In the genomic region with DNA sequence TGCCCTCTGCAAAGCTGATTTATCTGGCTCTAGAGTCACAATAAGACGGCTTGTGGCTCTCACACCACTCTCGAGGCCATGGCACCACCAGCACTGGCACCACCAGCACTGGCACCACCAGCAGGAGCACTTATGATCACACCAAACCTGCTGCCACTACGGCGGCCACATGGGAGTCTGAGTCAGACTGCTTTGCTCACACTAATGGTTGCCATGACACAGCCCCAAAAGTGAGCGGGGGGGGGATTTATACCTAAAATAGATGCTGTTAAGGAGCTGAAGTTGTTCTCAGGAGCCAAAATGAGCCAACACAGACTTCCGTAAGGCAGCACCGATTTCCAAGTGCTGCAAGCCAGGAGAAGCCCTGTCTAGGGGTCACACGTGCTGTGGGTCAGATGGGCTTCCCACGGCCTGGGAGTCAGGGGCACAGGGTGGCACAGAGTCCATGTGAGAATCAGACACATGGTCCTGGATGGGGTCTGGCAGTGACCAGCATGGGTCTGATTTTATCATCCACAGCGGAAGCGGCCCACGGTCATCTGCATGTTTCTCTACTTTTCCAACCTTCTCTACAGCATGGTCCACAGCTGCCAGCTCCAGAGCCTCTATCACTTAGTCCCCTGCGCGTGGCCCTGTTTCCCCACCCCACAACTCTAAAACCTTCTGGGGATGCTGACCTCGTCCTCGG, we compare ENCODE assay signal across 11 cellular contexts. TPM values are rescaled to one million over a fixed set of nuclear protein-coding genes. Genes with fewer than 3 reads are reported as not detected.
DNase-seq lines count a peak whose midpoint lies in the region; ATAC-seq and TF ChIP-seq lines count a peak whose summit lies in the region.
"Had no signal": no experiment of that assay in that cellular context is flagged by ENCODE, and none has a peak within 500 bp of the region (broad histone marks: within the 10 kb centered on the region; RNA-seq: fewer than 3 reads in every experiment).

No MANE protein-coding gene starts in this region.

- ATAC-seq in Right ventricle myocardium inferior: peak; percentile 33
- ATAC-seq in naive thymus-derived CD8-positive, alpha-beta T cell: no peak
- no peak for ATAC-seq in GM21723 (IDR thresholded peaks at IDR 0.05; ENCODE audit: unreplicated experiment)

- H3K4me3 Mint-ChIP-seq in brain: no peak overlapping the region
- peak overlapping the region in 2 of 10 donors; percentile 19 to 37 for H3K4me3 Mint-ChIP-seq in naive thymus-derived CD8-positive, alpha-beta T cell

- no peaks in the 10 kb centered on the region for H3K9me3 ChIP-seq in uterus
- H3K9me3 ChIP-seq: transverse colon had no signal

- DNase-seq in Right ventricle myocardium inferior (ENCODE audit: missing footprints) (no peak), cardiac septum (ENCODE audit: low spot score) (no peak), uterus (peak; percentile 83 to 92), NCI-H1930 (lab: John Stamatoyannopoulos, UW) (no peak), NCI-H82 (lab: John Stamatoyannopoulos, UW) (no peak)
- DNase-seq in naive thymus-derived CD8-positive, alpha-beta T cell: no peak
- DNase-seq: KBM-7, NCI-H524 treated with DMSO at 0.1 percent for 48 hours, transverse colon had no signal

- peaks cover 45% of the 10 kb centered on the region for H3K4me1 Mint-ChIP-seq in brain
- peaks cover 42 to 69% (median 62%) of the 10 kb centered on the region in 4 donors for H3K4me1 Mint-ChIP-seq in naive thymus-derived CD8-positive, alpha-beta T cell

- H3K36me3 ChIP-seq in uterus: no peaks in the 10 kb centered on the region
- H3K36me3 ChIP-seq: transverse colon had no signal

- intact Hi-C loops in Right ventricle myocardium inferior (cut with DNase I): no loop called here
- intact Hi-C loops in cardiac septum (cut with DNase I): no loop called here
- intact Hi-C loops in uterus (cut with DNase I; ENCODE audit: low total_unique reads): no loop called here

- peaks cover 67% of the 10 kb centered on the region for H3K36me3 Mint-ChIP-seq in brain
- H3K36me3 Mint-ChIP-seq in naive thymus-derived CD8-positive, alpha-beta T cell: peaks cover 18 to 35% (median 20%) of the 10 kb centered on the region in 3 donors

- H3K27ac ChIP-seq in uterus: peak overlapping the region; percentile 50 to 61

- H3K9me3 Mint-ChIP-seq in brain: peaks cover 17 to 33% (median 19%) of the 10 kb centered on the region in 5 experiments
- peaks cover 0 to 17% (median 9%) of the 10 kb centered on the region in 9 donors for H3K9me3 Mint-ChIP-seq in naive thymus-derived CD8-positive, alpha-beta T cell

- H3K27ac Mint-ChIP-seq in brain: peak overlapping the region in 4 of 5 experiments; percentile 35 to 91 (median 65)
- peak overlapping the region in 7 of 10 donors; percentile 19 to 92 (median 57) for H3K27ac Mint-ChIP-seq in naive thymus-derived CD8-positive, alpha-beta T cell

- peaks cover 9 to 13% of the 10 kb centered on the region in 2 donors for H3K4me1 ChIP-seq in uterus

- peak in 1 of 2 donors; percentile 21 for TF ChIP-seq POLR2A in uterus (IDR thresholded peaks at IDR 0.05)

- TF ChIP-seq CTCF in brain (conservative IDR thresholded peaks at IDR 0.05) (no peak), uterus (IDR thresholded peaks at IDR 0.05) (no peak)

- POLR2A ChIA-PET in naive thymus-derived CD8-positive, alpha-beta T cell (lab: Charles Lee): interaction anchor here (0.8 to 3.3 kb wide), 3 partner anchors 10 to 48 kb away, joined by 3 to 21 read pairs (median 10); no protein-coding TSS in a partner anchor

- no peaks in the 10 kb centered on the region for H3K27me3 Mint-ChIP-seq in brain
- H3K27me3 Mint-ChIP-seq in naive thymus-derived CD8-positive, alpha-beta T cell: no peaks in the 10 kb centered on the region

- no peaks in the 10 kb centered on the region for H3K27me3 ChIP-seq in uterus
- H3K27me3 ChIP-seq: transverse colon had no signal

- H3K4me3 ChIP-seq in uterus: no peak overlapping the region
- H3K4me3 ChIP-seq: transverse colon had no signal

RNA-seq across cellular contexts. Expression of gene DNMT3A, which starts 16.7 kb away (rescaled TPM):
- total RNA-seq in Right ventricle myocardium inferior (18.6 TPM), cardiac septum (24.9 TPM), uterus (10 to 100 TPM in 3 of 4 donors, 1 to 10 TPM in 1; 2.3 to 95.8 (median 29.9) TPM)
- 27.7 TPM for polyA plus RNA-seq in brain (ENCODE audit: insufficient read depth, low read depth, low replicate concordance)
- total RNA-seq in naive thymus-derived CD8-positive, alpha-beta T cell: 100 to 1,000 TPM; 121 to 122 TPM
- 10 to 100 TPM; 17.9 to 31.2 (median 27.2) TPM for polyA plus RNA-seq in naive thymus-derived CD8-positive, alpha-beta T cell

Comparison
In these comparisons a context has a peak if more than half of its experiments do, and no peak if none do; other contexts are left out.
1. DNase-seq: peak in uterus (2 of 2); none in Right ventricle myocardium inferior (single experiment), cardiac septum (single experiment), naive thymus-derived CD8-positive, alpha-beta T cell (0 of 10), NCI-H1930 (0 of 2) and NCI-H82 (single experiment).